11 cellular contexts compared by ENCODE assay signal in the genomic region with DNA sequence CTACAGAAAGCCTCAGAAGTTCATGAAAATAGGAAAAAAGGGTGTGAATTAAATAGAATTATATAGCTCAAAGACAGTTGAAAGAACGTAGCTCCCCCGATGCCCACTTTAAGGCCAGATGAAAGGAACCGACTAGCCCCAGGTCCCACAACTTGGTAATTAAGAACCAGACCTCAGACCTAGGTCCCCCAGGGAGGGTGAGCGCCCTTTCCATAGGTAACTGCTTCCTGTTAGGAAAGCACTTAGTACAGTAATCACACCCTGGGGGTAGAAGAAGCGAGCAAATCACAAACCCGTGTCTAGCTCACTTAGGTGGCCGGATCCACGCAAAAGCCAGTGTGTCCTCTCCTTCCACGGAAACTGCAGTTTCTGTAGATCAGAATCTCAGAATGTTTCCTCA.
A peak's percentile ranks its signal among the peaks of the same experiment; 100 is the strongest.
DNase-seq lines count a peak whose midpoint lies in the region; ATAC-seq and TF ChIP-seq lines count a peak whose summit lies in the region.
"Had no signal": no experiment of that assay in that cellular context is flagged by ENCODE, and none has a peak within 500 bp of the region (broad histone marks: within the 10 kb centered on the region; RNA-seq: fewer than 3 reads in every experiment).

No MANE protein-coding gene starts in this region.

- no peak overlapping the region for H3K4me3 ChIP-seq in BE2C (ENCODE audit: low read depth, low read length)
- no peak overlapping the region for H3K4me3 ChIP-seq in ascending aorta

- peaks cover 73 to 89% of the 10 kb centered on the region in 2 donors for H3K36me3 Mint-ChIP-seq in stimulated activated naive B cell treated with anti-CD40 and anti-IgM and Interleukin-4, amounts not matched to agents 10 μg/mL and 1 μg/mL and 100 μg/mL, for 72 hours

- no peaks in the 10 kb centered on the region for H3K27me3 Mint-ChIP-seq in stimulated activated naive B cell treated with anti-CD40 and anti-IgM and Interleukin-4, amounts not matched to agents 10 μg/mL and 1 μg/mL and 100 μg/mL, for 72 hours
- H3K27me3 Mint-ChIP-seq: CD4-positive, alpha-beta memory T cell had no signal

- H3K4me1 ChIP-seq in BE2C (peaks cover 3% of the 10 kb centered on the region; the same call in 1 of the 2 replicates), ascending aorta (no peaks in the 10 kb centered on the region)

- H3K27ac ChIP-seq in ascending aorta = no peak overlapping the region
- H3K27ac ChIP-seq: C4-2B had no signal

- H3K9me3 ChIP-seq in BE2C (no peaks in the 10 kb centered on the region), ascending aorta (no peaks in the 10 kb centered on the region)

- DNase-seq in BE2C (peak; percentile 26), ELF-1 (ENCODE audit: low read depth, low spot score) (peak; percentile 68), islet precursor cell (peak; percentile 87), ascending aorta (ENCODE audit: low spot score in 2 of 2) (no peak), NCI-H2029 treated with DMSO at 0.1 percent for 48 hours (lab: John Stamatoyannopoulos, UW) (no peak)
- DNase-seq in stimulated activated naive B cell treated with anti-CD40 and anti-IgM and Interleukin-4, amounts not matched to agents 10 μg/mL and 1 μg/mL and 100 μg/mL, for 72 hours = no peak
- DNase-seq: ACHN; Calu3; CD4-positive, alpha-beta memory T cell; HCEC 1CT had no signal

- intact Hi-C loops in ascending aorta (cut with DNase I) = no loop called here

- peaks cover 46 to 72% of the 10 kb centered on the region in 2 donors for H3K4me1 Mint-ChIP-seq in stimulated activated naive B cell treated with anti-CD40 and anti-IgM and Interleukin-4, amounts not matched to agents 10 μg/mL and 1 μg/mL and 100 μg/mL, for 72 hours

- H3K27ac Mint-ChIP-seq in stimulated activated naive B cell treated with anti-CD40 and anti-IgM and Interleukin-4, amounts not matched to agents 10 μg/mL and 1 μg/mL and 100 μg/mL, for 72 hours = peak overlapping the region; percentile 85

- H3K4me3 Mint-ChIP-seq in stimulated activated naive B cell treated with anti-CD40 and anti-IgM and Interleukin-4, amounts not matched to agents 10 μg/mL and 1 μg/mL and 100 μg/mL, for 72 hours = no peak overlapping the region
- H3K4me3 Mint-ChIP-seq: CD4-positive, alpha-beta memory T cell had no signal

- TF ChIP-seq CTCF in BE2C (IDR thresholded peaks at IDR 0.05; ENCODE audit: low read depth, low read length) (no peak), ascending aorta (IDR thresholded peaks at IDR 0.05) (no peak)

- H3K27me3 ChIP-seq in BE2C (peaks cover 10% of the 10 kb centered on the region), ascending aorta (no peaks in the 10 kb centered on the region)

- H3K9me3 Mint-ChIP-seq in stimulated activated naive B cell treated with anti-CD40 and anti-IgM and Interleukin-4, amounts not matched to agents 10 μg/mL and 1 μg/mL and 100 μg/mL, for 72 hours = peaks cover 0 to 8% of the 10 kb centered on the region in 2 donors

- no peaks in the 10 kb centered on the region for H3K36me3 ChIP-seq in BE2C
- H3K36me3 ChIP-seq in ascending aorta = no peaks in the 10 kb centered on the region

- ATAC-seq in stimulated activated naive B cell treated with anti-CD40 and anti-IgM and Interleukin-4, amounts not matched to agents 10 μg/mL and 1 μg/mL and 100 μg/mL, for 72 hours (replicated peaks) = peak in 1 of 2 donors; percentile 31

Comparison
In these comparisons a context has a peak if more than half of its experiments do, and no peak if none do; other contexts are left out.
1. DNase-seq: peak in BE2C (single experiment), ELF-1 (single experiment) and islet precursor cell (single experiment); none in stimulated activated naive B cell treated with anti-CD40 and anti-IgM and Interleukin-4, amounts not matched to agents 10 μg/mL and 1 μg/mL and 100 μg/mL, for 72 hours (single experiment), ascending aorta (0 of 2) and NCI-H2029 treated with DMSO at 0.1 percent for 48 hours (single experiment).